In genomic region chr9:86983260-86984255, GRCh38 we compare ENCODE assay signal across 11 cellular contexts. TPM values are rescaled to one million over a fixed set of nuclear protein-coding genes. Genes with fewer than 3 reads are reported as not detected.
DNase-seq lines count a peak whose midpoint lies in the region; TF ChIP-seq lines count a peak whose summit lies in the region.
"Had no signal": no experiment of that assay in that cellular context is flagged by ENCODE, and none has a peak within 500 bp of the region (broad histone marks: within the 10 kb centered on the region; RNA-seq: fewer than 3 reads in every experiment).

No MANE protein-coding gene starts in this region.

- no peaks in the 10 kb centered on the region for H3K79me2 ChIP-seq in OCI-LY7 (ENCODE audit: insufficient read depth, low read depth, low read length)
- H3K79me2 ChIP-seq: parathyroid adenoma had no signal

- H3K4me1 Mint-ChIP-seq in CD4-positive, alpha-beta memory T cell = no peaks in the 10 kb centered on the region

- H3K4me3 Mint-ChIP-seq in CD4-positive, alpha-beta memory T cell = no peak overlapping the region

- no TSS peak for BruUV-seq in OCI-LY7 (replicated peaks; lab: Mats Ljungman, UMichigan)

- H3K4me2 ChIP-seq in OCI-LY7 (ENCODE audit: low read length) = no peak overlapping the region

- no peak overlapping the region for H2AFZ ChIP-seq in OCI-LY7 (ENCODE audit: low read length)
- H2AFZ ChIP-seq: parathyroid adenoma had no signal

- H3K9me3 ChIP-seq in left ventricle myocardium inferior (replicated peaks) (no peaks in the 10 kb centered on the region), OCI-LY7 (ENCODE audit: low read length) (no peaks in the 10 kb centered on the region)
- no peaks in the 10 kb centered on the region for H3K9me3 ChIP-seq in CD4-positive, alpha-beta memory T cell (ENCODE audit: control insufficient read depth in 1 of 2, low read length in 2 of 2)

- H3K9me3 Mint-ChIP-seq in CD4-positive, alpha-beta memory T cell = no peaks in the 10 kb centered on the region

- no peaks in the 10 kb centered on the region for H3K36me3 ChIP-seq in left ventricle myocardium inferior
- no peaks in the 10 kb centered on the region for H3K36me3 ChIP-seq in CD4-positive, alpha-beta memory T cell (ENCODE audit: insufficient read depth, low read length)
- no peaks in the 10 kb centered on the region for H3K36me3 ChIP-seq in OCI-LY7 (ENCODE audit: insufficient read depth, low read length)

- H3K27ac Mint-ChIP-seq in CD4-positive, alpha-beta memory T cell = no peak overlapping the region

- intact Hi-C loops in left ventricle myocardium inferior (cut with micrococcal nuclease) = no loop called here
- intact Hi-C loops in CD4-positive, alpha-beta memory T cell (cut with micrococcal nuclease) = no loop called here
- intact Hi-C loops in OCI-LY7 (cut with micrococcal nuclease; ENCODE audit: unreplicated experiment) = no loop called here

- H4K20me1 ChIP-seq in OCI-LY7 (ENCODE audit: insufficient read depth, low read length) = no peaks in the 10 kb centered on the region

- CTCF ChIA-PET in CD4-positive, alpha-beta memory T cell (lab: Charles Lee; ENCODE audit: partially characterized antibody) = no interaction called here
- CTCF ChIA-PET in OCI-LY7 (lab: Charles Lee; ENCODE audit: unreplicated experiment) = no interaction called here

- H3K9me2 ChIP-seq in OCI-LY7 (ENCODE audit: insufficient read depth, low read length) = no peaks in the 10 kb centered on the region

- H3K27me3 ChIP-seq in left ventricle myocardium inferior (ENCODE audit: low read depth) = no peaks in the 10 kb centered on the region
- H3K27me3 ChIP-seq in CD4-positive, alpha-beta memory T cell (ENCODE audit: insufficient read depth, low read length) = no peaks in the 10 kb centered on the region
- H3K27me3 ChIP-seq: dorsolateral prefrontal cortex had no signal

- no peak for TF ChIP-seq CTCF in left ventricle myocardium inferior (IDR thresholded peaks at IDR 0.05; ENCODE audit: borderline replicate concordance)
- TF ChIP-seq CTCF in OCI-LY7 (conservative IDR thresholded peaks at IDR 0.05; ENCODE audit: low read length) = no peak

- POLR2A ChIA-PET in CD4-positive, alpha-beta memory T cell (lab: Charles Lee; ENCODE audit: partially characterized antibody) = no interaction called here
- POLR2A ChIA-PET in OCI-LY7 (lab: Charles Lee) = no interaction called here

- DNase-seq in HCEC 1CT (peak; percentile 95), astrocyte of the hippocampus (ENCODE audit: low read depth, low spot score) (peak; percentile 59), left ventricle myocardium inferior (peak; percentile 17), smooth muscle cell of the brain vasculature (ENCODE audit: low read depth, low spot score) (peak; percentile 82), A172 (ENCODE audit: low spot score) (no peak), OCI-LY7 (ENCODE audit: low spot score) (no peak), HT-29 (ENCODE audit: low spot score) (no peak)
- DNase-seq in CD4-positive, alpha-beta memory T cell = no peak
- DNase-seq: dorsolateral prefrontal cortex, NCI-H526 had no signal

- H3K27me3 Mint-ChIP-seq in CD4-positive, alpha-beta memory T cell = peaks cover 16 to 21% of the 10 kb centered on the region in 2 donors

- H3K27ac ChIP-seq in left ventricle myocardium inferior (replicated peaks) = peak overlapping the region; percentile 50
- no peak overlapping the region for H3K27ac ChIP-seq in CD4-positive, alpha-beta memory T cell (ENCODE audit: low read depth, low read length)
- H3K27ac ChIP-seq in OCI-LY7 (ENCODE audit: low read depth, low read length, poor library complexity, severe bottlenecking) = no peak overlapping the region
- H3K27ac ChIP-seq: parathyroid adenoma had no signal

- no peaks in the 10 kb centered on the region for H3K36me3 Mint-ChIP-seq in CD4-positive, alpha-beta memory T cell

- H3K4me1 ChIP-seq in left ventricle myocardium inferior = peaks cover 3% of the 10 kb centered on the region
- no peaks in the 10 kb centered on the region for H3K4me1 ChIP-seq in CD4-positive, alpha-beta memory T cell (ENCODE audit: insufficient read depth, low read length)
- no peaks in the 10 kb centered on the region for H3K4me1 ChIP-seq in OCI-LY7 (ENCODE audit: insufficient read depth, low read length, poor library complexity, severe bottlenecking)
- H3K4me1 ChIP-seq: parathyroid adenoma had no signal

- no peak overlapping the region for H3K4me3 ChIP-seq in left ventricle myocardium inferior
- H3K4me3 ChIP-seq in CD4-positive, alpha-beta memory T cell (ENCODE audit: low read length in 2 of 2) = no peak overlapping the region
- no peak overlapping the region for H3K4me3 ChIP-seq in OCI-LY7 (ENCODE audit: low read depth, low read length, poor library complexity, severe bottlenecking)
- H3K4me3 ChIP-seq: dorsolateral prefrontal cortex had no signal

RNA-seq across cellular contexts. Expression of gene GAS1, which starts 36.3 kb away (rescaled TPM):
- 11.0 TPM for total RNA-seq in left ventricle myocardium inferior
- total RNA-seq in CD4-positive, alpha-beta memory T cell = under 1 TPM; 0.79 to 0.97 TPM
- under 1 TPM; 0.27 to 0.75 TPM for polyA plus RNA-seq in CD4-positive, alpha-beta memory T cell
- 1.3 and 1.7 TPM in 2 replicates for total RNA-seq in A172 (2014; rRNA removed; shearing (Covaris generic))
- total RNA-seq in OCI-LY7 (2014; rRNA removed; shearing (Covaris generic)) = 0.23 TPM in 1 of 2 replicates, not detected in the other
- not detected in 2 replicates for total RNA-seq in OCI-LY7 (2022)
- total RNA-seq in HT-29 (2014; rRNA removed; shearing (Covaris generic)) = 0.03 and 0.21 TPM in 2 replicates

Comparison
In these comparisons a context has a peak if more than half of its experiments do, and no peak if none do; other contexts are left out.
1. DNase-seq: peak in HCEC 1CT (single experiment), astrocyte of the hippocampus (single experiment), left ventricle myocardium inferior (single experiment) and smooth muscle cell of the brain vasculature (single experiment); none in CD4-positive, alpha-beta memory T cell (0 of 5), A172 (single experiment), OCI-LY7 (single experiment) and HT-29 (single experiment).